Comparison of ENCODE assay signal across 8 cellular contexts in genomic region chr15:79897380-79897678, GRCh38. TPM values are rescaled to one million over a fixed set of nuclear protein-coding genes. Genes with fewer than 3 reads are reported as not detected.
DNase-seq lines count a peak whose midpoint lies in the region; TF ChIP-seq lines count a peak whose summit lies in the region.

No MANE protein-coding gene starts in this region.

- 18 to 25% methylated on average over 8 of the region's 8 CpGs for WGBS in lower leg skin, 2 donors
- 16 to 39% methylated on average over 7 to 8 of the region's 8 CpGs for WGBS in transverse colon (ENCODE audit: low coverage in 1 of 2), 2 donors

- H3K27me3 ChIP-seq in ascending aorta (no peaks in the 10 kb centered on the region), transverse colon (no peaks in the 10 kb centered on the region)

- no peak for DNase-seq in activated naive CD4-positive, alpha-beta T cell treated with anti-CD3 and anti-CD28 coated beads for 36 hours
- DNase-seq in activated naive CD4-positive, alpha-beta T cell treated with Interleukin-2 at 50 U/mL for 16 hours, result no peak
- DNase-seq in ascending aorta (ENCODE audit: low spot score in 2 of 2) (no peak), lower leg skin (ENCODE audit: low spot score in 2 of 2) (no peak), transverse colon (no peak), OCI-M1 (lab: John Stamatoyannopoulos, UW) (no peak), epidermal melanocyte (ENCODE audit: insufficient read length, low spot score) (no peak)
- no peak for DNase-seq in stimulated activated CD4-positive, alpha-beta T cell treated with anti-CD3 and anti-CD28 coated beads, Interleukin-12 subunit alpha, Interleukin-12 subunit beta, amount 100 ng/mL, for 4 hours

- peaks cover 26% of the 10 kb centered on the region for H3K36me3 Mint-ChIP-seq in activated naive CD4-positive, alpha-beta T cell treated with anti-CD3 and anti-CD28 coated beads for 36 hours (ENCODE audit: low read depth)

- H3K36me3 ChIP-seq in ascending aorta, result no peaks in the 10 kb centered on the region
- H3K36me3 ChIP-seq in transverse colon, result no peaks in the 10 kb centered on the region

- H3K4me3 ChIP-seq in ascending aorta (peak overlapping the region; percentile 74 to 83), lower leg skin (ENCODE audit: low read depth, poor library complexity, severe bottlenecking) (peak overlapping the region; percentile 62), transverse colon (peak overlapping the region; percentile 51 to 79 (median 63))

- peak overlapping the region; percentile 98 for H3K27ac Mint-ChIP-seq in activated naive CD4-positive, alpha-beta T cell treated with anti-CD3 and anti-CD28 coated beads for 36 hours

- TF ChIP-seq POLR2A in lower leg skin (IDR thresholded peaks at IDR 0.05), result no peak
- no peak for TF ChIP-seq POLR2A in transverse colon (IDR thresholded peaks at IDR 0.05)

- H3K9me3 ChIP-seq in ascending aorta (no peaks in the 10 kb centered on the region), transverse colon (no peaks in the 10 kb centered on the region)

- peaks cover 42% of the 10 kb centered on the region for H3K4me1 Mint-ChIP-seq in activated naive CD4-positive, alpha-beta T cell treated with anti-CD3 and anti-CD28 coated beads for 36 hours (ENCODE audit: low read depth)

- peak overlapping the region; percentile 88 for H3K4me3 Mint-ChIP-seq in activated naive CD4-positive, alpha-beta T cell treated with anti-CD3 and anti-CD28 coated beads for 36 hours

- in situ Hi-C loops in transverse colon (cut with MboI; ENCODE audit: low pct_ligation_motif_present in 1 of 4, low pct_unique_long_range_greater_than_20kb in 1 of 4, low sequenced_read_pairs in 3 of 4), result loop anchor here in 2 of 4 donors (25.0 kb wide), 1 partner anchor 265 kb away; the partner anchor contains the start of gene FAH (in 2 of the 2)

- CTCF ChIA-PET in activated naive CD4-positive, alpha-beta T cell treated with anti-CD3 and anti-CD28 coated beads for 36 hours (lab: Charles Lee), result interaction anchor here (0.6 to 2.3 kb wide), 6 partner anchors 44 to 1015 kb away, joined by 3 to 9 read pairs (median 5); no protein-coding TSS in a partner anchor

- intact Hi-C loops in activated naive CD4-positive, alpha-beta T cell treated with anti-CD3 and anti-CD28 coated beads for 36 hours (cut with micrococcal nuclease), result loop anchor here (1.0 to 5.0 kb wide), 6 partner anchors 26 to 275 kb away; partner anchors contain the start of genes BCL2A1 and ZFAND6
- intact Hi-C loops in ascending aorta (cut with DNase I), result loop anchor here (2.0 to 5.0 kb wide), 4 partner anchors 95 to 275 kb away; partner anchors contain the start of genes FAH and ZFAND6
- intact Hi-C loops in lower leg skin (cut with DNase I; ENCODE audit: low total_unique reads), result no loop called here
- intact Hi-C loops in transverse colon (cut with DNase I; ENCODE audit: low total_unique reads), result loop anchor here (10.0 kb wide), 1 partner anchor 97 kb away; no protein-coding TSS in a partner anchor

- no peak for TF ChIP-seq EP300 in transverse colon (IDR thresholded peaks at IDR 0.05; ENCODE audit: low read depth)

- H3K4me1 ChIP-seq in ascending aorta (no peaks in the 10 kb centered on the region), transverse colon (peaks cover 0 to 19% (median 12%) of the 10 kb centered on the region in 4 donors)

- peak overlapping the region; percentile 96 to 97 for H3K27ac ChIP-seq in ascending aorta
- H3K27ac ChIP-seq in transverse colon, result peak overlapping the region; percentile 90 to 95 (median 93)

- H3K27me3 Mint-ChIP-seq in activated naive CD4-positive, alpha-beta T cell treated with anti-CD3 and anti-CD28 coated beads for 36 hours (ENCODE audit: low read depth), result no peaks in the 10 kb centered on the region

- TF ChIP-seq CTCF in ascending aorta (IDR thresholded peaks at IDR 0.05), result no peak
- no peak for TF ChIP-seq CTCF in lower leg skin (IDR thresholded peaks at IDR 0.05)
- TF ChIP-seq CTCF in transverse colon (IDR thresholded peaks at IDR 0.05), result no peak

- no peaks in the 10 kb centered on the region for H3K9me3 Mint-ChIP-seq in activated naive CD4-positive, alpha-beta T cell treated with anti-CD3 and anti-CD28 coated beads for 36 hours

RNA-seq across cellular contexts. Expression of gene MTHFS, which starts 0.5 kb away (rescaled TPM):
- 10 to 100 TPM; 44.8 to 47.0 TPM for total RNA-seq in activated naive CD4-positive, alpha-beta T cell treated with anti-CD3 and anti-CD28 coated beads for 36 hours
- total RNA-seq in ascending aorta (0.75 TPM), lower leg skin (10 to 100 TPM in 2 of 4 donors, 1 to 10 TPM in 2; 3.9 to 11.8 (median 10.1) TPM), transverse colon (10 to 100 TPM in 3 of 4 donors, not detected in 1; 22.1 to 28.7 (median 26.9) TPM)
